ENCODE assay signal across 14 cellular contexts in genomic region chr14:105461903-105462302, GRCh38. TPM values are rescaled to one million over a fixed set of nuclear protein-coding genes. Genes with fewer than 3 reads are reported as not detected.
A peak's percentile ranks its signal among the peaks of the same experiment; 100 is the strongest.
DNase-seq lines count a peak whose midpoint lies in the region; ATAC-seq and TF ChIP-seq lines count a peak whose summit lies in the region.
"Had no signal": no experiment of that assay in that cellular context is flagged by ENCODE, and none has a peak within 500 bp of the region (broad histone marks: within the 10 kb centered on the region; RNA-seq: fewer than 3 reads in every experiment).

No MANE protein-coding gene starts in this region.

- CTCF ChIA-PET in WTC11 (lab: Charles Lee), result no interaction called here

- H3K9me3 Mint-ChIP-seq in GM23338 (no peaks in the 10 kb centered on the region; the same call in 2 of the 3 replicates), WTC11 (no peaks in the 10 kb centered on the region), endothelial cell (ENCODE audit: unreplicated experiment) (no peaks in the 10 kb centered on the region)
- H3K9me3 Mint-ChIP-seq: CD4-positive, alpha-beta T cell had no signal

- DNase-seq in cardiac muscle cell (ENCODE audit: low read depth in 1 of 2, low spot score in 1 of 2) (no peak), Right ventricle myocardium inferior (ENCODE audit: missing footprints) (no peak), GM23338 (ENCODE audit: low spot score) (no peak), WTC11 (ENCODE audit: low spot score) (no peak), endothelial cell (ENCODE audit: low spot score) (no peak), esophagus muscularis mucosa (ENCODE audit: extremely low spot score) (no peak), HCEC 1CT (no peak)
- DNase-seq: ACHN; C1 segment of cervical spinal cord; CD4-positive, alpha-beta T cell; DMS79 had no signal

- no peaks in the 10 kb centered on the region for H3K9me2 ChIP-seq in GM23338 (ENCODE audit: insufficient read depth)

- peak overlapping the region; percentile 90; the same call in 1 of the 2 replicates for H3K27ac Mint-ChIP-seq in GM23338
- H3K27ac Mint-ChIP-seq in WTC11, result peak overlapping the region; percentile 84
- no peak overlapping the region for H3K27ac Mint-ChIP-seq in endothelial cell (ENCODE audit: unreplicated experiment)
- H3K27ac Mint-ChIP-seq: CD4-positive, alpha-beta T cell had no signal

- H2AFZ ChIP-seq in GM23338, result no peak overlapping the region

- intact Hi-C loops in Right ventricle myocardium inferior (cut with DNase I), result no loop called here
- intact Hi-C loops in esophagus muscularis mucosa (cut with DNase I), result no loop called here

- H3K27me3 Mint-ChIP-seq in GM23338 (ENCODE audit: insufficient read depth, low read depth, poor library complexity), result peaks cover 19% of the 10 kb centered on the region
- no peaks in the 10 kb centered on the region for H3K27me3 Mint-ChIP-seq in WTC11 (ENCODE audit: low read depth)
- peaks cover 18% of the 10 kb centered on the region for H3K27me3 Mint-ChIP-seq in endothelial cell (ENCODE audit: unreplicated experiment)
- H3K27me3 Mint-ChIP-seq: CD4-positive, alpha-beta T cell had no signal

- no peak overlapping the region for H3K4me2 ChIP-seq in GM23338

- peak overlapping the region; percentile 13 for H3K27ac ChIP-seq in cardiac muscle cell
- H3K27ac ChIP-seq in GM23338 (ENCODE audit: low read depth), result 0 out of 2 replicates have a peak overlapping the region, but pooled peaks have one; percentile 55
- no peak overlapping the region for H3K27ac ChIP-seq in esophagus muscularis mucosa (replicated peaks in 1 of 4)

- no peaks in the 10 kb centered on the region for H3K79me2 ChIP-seq in GM23338 (replicated peaks; ENCODE audit: insufficient read depth)

- no peaks in the 10 kb centered on the region for H3F3A ChIP-seq in GM23338 (replicated peaks; ENCODE audit: low read depth)

- H3K4me1 Mint-ChIP-seq in GM23338 (peaks cover 2% of the 10 kb centered on the region; the same call in 1 of the 3 replicates), WTC11 (no peaks in the 10 kb centered on the region), endothelial cell (ENCODE audit: unreplicated experiment) (no peaks in the 10 kb centered on the region)

- 0 out of 2 replicates have a peak, but pooled peaks cover 8% of the 10 kb centered on the region for H4K20me1 ChIP-seq in GM23338 (replicated peaks; ENCODE audit: insufficient read depth)

- no peaks in the 10 kb centered on the region for H3K27me3 ChIP-seq in cardiac muscle cell
- no peaks in the 10 kb centered on the region for H3K27me3 ChIP-seq in GM23338 (ENCODE audit: insufficient read depth)
- H3K27me3 ChIP-seq in esophagus muscularis mucosa, result no peaks in the 10 kb centered on the region

- TF ChIP-seq CTCF in cardiac muscle cell (IDR thresholded peaks at IDR 0.05; ENCODE audit: low read depth, low read length) (no peak), GM23338 (conservative IDR thresholded peaks at IDR 0.05; ENCODE audit: low read depth in 2 of 2) (no peak), WTC11 (IDR thresholded peaks at IDR 0.05) (no peak), endothelial cell (IDR thresholded peaks at IDR 0.05; ENCODE audit: unreplicated experiment) (no peak), esophagus muscularis mucosa (IDR thresholded peaks at IDR 0.05) (no peak)

- peaks cover 14% of the 10 kb centered on the region for H3K4me1 ChIP-seq in cardiac muscle cell (ENCODE audit: low read depth)
- H3K4me1 ChIP-seq in GM23338 (ENCODE audit: insufficient read depth), result no peaks in the 10 kb centered on the region
- peaks cover 0 to 20% (median 2%) of the 10 kb centered on the region in 4 donors for H3K4me1 ChIP-seq in esophagus muscularis mucosa

- H3K36me3 ChIP-seq in cardiac muscle cell, result peaks cover 21% of the 10 kb centered on the region
- peaks cover 3% of the 10 kb centered on the region; the same call in 1 of the 2 replicates for H3K36me3 ChIP-seq in GM23338 (ENCODE audit: insufficient read depth)
- H3K36me3 ChIP-seq in esophagus muscularis mucosa, result peaks cover 55 to 89% (median 85%) of the 10 kb centered on the region in 4 donors

- H3K36me3 Mint-ChIP-seq in GM23338 (ENCODE audit: low read depth), result peaks cover 34% of the 10 kb centered on the region
- H3K36me3 Mint-ChIP-seq in WTC11, result peaks cover 20% of the 10 kb centered on the region
- peaks cover 12% of the 10 kb centered on the region for H3K36me3 Mint-ChIP-seq in endothelial cell (ENCODE audit: low read depth, unreplicated experiment)

- TF ChIP-seq EP300 in esophagus muscularis mucosa (IDR thresholded peaks at IDR 0.05), result no peak

- no peak overlapping the region for H3K4me3 Mint-ChIP-seq in GM23338
- H3K4me3 Mint-ChIP-seq in WTC11, result no peak overlapping the region
- H3K4me3 Mint-ChIP-seq in endothelial cell (ENCODE audit: unreplicated experiment), result peak overlapping the region; percentile 65
- H3K4me3 Mint-ChIP-seq: CD4-positive, alpha-beta T cell had no signal

- no peak overlapping the region for H3K4me3 ChIP-seq in cardiac muscle cell
- no peak overlapping the region for H3K4me3 ChIP-seq in GM23338
- no peak overlapping the region for H3K4me3 ChIP-seq in esophagus muscularis mucosa

- no peaks in the 10 kb centered on the region for H3K9me3 ChIP-seq in cardiac muscle cell (ENCODE audit: low read depth)
- no peaks in the 10 kb centered on the region for H3K9me3 ChIP-seq in esophagus muscularis mucosa

- POLR2A ChIA-PET in WTC11 (lab: Charles Lee), result no interaction called here

- ATAC-seq in Right ventricle myocardium inferior (no peak), GM23338 (no peak), WTC11 (no peak), HG03520 (IDR thresholded peaks at IDR 0.05; ENCODE audit: unreplicated experiment) (no peak)

- no peak for TF ChIP-seq POLR2A in esophagus muscularis mucosa (IDR thresholded peaks at IDR 0.05; ENCODE audit: low read depth)

- WGBS in esophagus muscularis mucosa, result 94% methylated on average over 4 of the region's 18 CpGs

TF ChIP-seq in WTC11, 78 proteins besides CTCF, POLR2A, EP300 and RAD21 (continues in another document):
- TF ChIP-seq KAT7 (CRISPR knock-in tag; IDR thresholded peaks at IDR 0.05; ENCODE audit: borderline replicate concordance) (no peak), MYBL2 (CRISPR knock-in tag; IDR thresholded peaks at IDR 0.05) (no peak), JAZF1 (CRISPR knock-in tag; IDR thresholded peaks at IDR 0.05) (no peak), USF2 (CRISPR knock-in tag; IDR thresholded peaks at IDR 0.05) (no peak), ATF1 (CRISPR knock-in tag; IDR thresholded peaks at IDR 0.05) (no peak), PRRX2 (CRISPR knock-in tag; IDR thresholded peaks at IDR 0.05) (no peak), ZNF317 (CRISPR knock-in tag; IDR thresholded peaks at IDR 0.05; ENCODE audit: borderline replicate concordance, low read depth) (no peak)

RNA-seq across cellular contexts. Expression of gene CRIP2, which starts 12.7 kb away (rescaled TPM):
- 804 and 1,173 TPM in 2 replicates for total RNA-seq in cardiac muscle cell
- 1,364 and 1,845 TPM in 2 replicates for polyA plus RNA-seq in cardiac muscle cell
- total RNA-seq in Right ventricle myocardium inferior, result 1,081 TPM
- 3.4 and 5.0 TPM in 2 replicates for total RNA-seq in GM23338 (2014; rRNA removed; shearing (Covaris generic))
- 9.6 and 12.3 TPM in 2 replicates for polyA plus RNA-seq in GM23338 (2016; fragmentation: Nextera tagmentation; extraction: Ambion mirVana)
- 4.6 to 5.4 TPM (median 5.0 TPM) in 3 replicates for total RNA-seq in WTC11 (2021)
- 67.4 TPM for total RNA-seq in endothelial cell (ENCODE audit: unreplicated experiment)
- 100 to 1,000 TPM; 283 to 578 (median 392) TPM for total RNA-seq in esophagus muscularis mucosa

RNA-seq across cellular contexts. Expression of gene CRIP1, which starts 24.8 kb away (rescaled TPM):
- total RNA-seq in cardiac muscle cell, result 46.9 and 51.1 TPM in 2 replicates
- polyA plus RNA-seq in cardiac muscle cell, result 196 and 203 TPM in 2 replicates
- 82.0 TPM for total RNA-seq in Right ventricle myocardium inferior
- total RNA-seq in GM23338 (2014; rRNA removed; shearing (Covaris generic)), result 0.80 and 7.7 TPM in 2 replicates
- polyA plus RNA-seq in GM23338 (2016; fragmentation: Nextera tagmentation; extraction: Ambion mirVana), result 8.4 and 13.2 TPM in 2 replicates
- 4.8 to 9.0 TPM (median 5.8 TPM) in 3 replicates for total RNA-seq in WTC11 (2021)
- 2.5 TPM for total RNA-seq in endothelial cell (ENCODE audit: unreplicated experiment)
- total RNA-seq in esophagus muscularis mucosa, result 100 to 1,000 TPM in 1 of 4 donors, 10 to 100 TPM in 3; 34.0 to 110 (median 54.6) TPM
- total RNA-seq: A172, G401 had no signal

RNA-seq across cellular contexts. Expression of gene TEDC1, which starts 29.1 kb away (rescaled TPM):
- total RNA-seq in cardiac muscle cell (32.0 and 33.0 TPM in 2 replicates), Right ventricle myocardium inferior (6.4 TPM), WTC11 (2021) (16.4 to 17.9 TPM (median 16.7 TPM) in 3 replicates), endothelial cell (ENCODE audit: unreplicated experiment) (11.5 TPM), esophagus muscularis mucosa (1 to 10 TPM; 3.8 to 6.6 (median 4.7) TPM)
- polyA plus RNA-seq in cardiac muscle cell (27.4 and 27.6 TPM in 2 replicates), GM23338 (2016; fragmentation: Nextera tagmentation; extraction: Ambion mirVana) (4.1 and 5.9 TPM in 2 replicates)
- total RNA-seq in GM23338 (2014; rRNA removed; shearing (Covaris generic)), result 3.9 and 16.3 TPM in 2 replicates

RNA-seq across cellular contexts. Expression of gene MTA1, which starts 42.3 kb away (rescaled TPM):
- total RNA-seq in cardiac muscle cell, result 136 and 208 TPM in 2 replicates
- 110 and 149 TPM in 2 replicates for polyA plus RNA-seq in cardiac muscle cell
- total RNA-seq in Right ventricle myocardium inferior, result 192 TPM
- 104 and 126 TPM in 2 replicates for total RNA-seq in GM23338 (2014; rRNA removed; shearing (Covaris generic))
- 53.3 and 63.2 TPM in 2 replicates for polyA plus RNA-seq in GM23338 (2016; fragmentation: Nextera tagmentation; extraction: Ambion mirVana)
- total RNA-seq in WTC11 (2021), result 248 to 279 TPM (median 251 TPM) in 3 replicates
- 150 TPM for total RNA-seq in endothelial cell (ENCODE audit: unreplicated experiment)
- 10 to 100 TPM; 49.0 to 94.2 (median 67.9) TPM for total RNA-seq in esophagus muscularis mucosa

Comparison
In these comparisons a context has a peak if more than half of its experiments do, and no peak if none do; other contexts are left out.
1. H3K27ac ChIP-seq: peak in cardiac muscle cell (single experiment) and GM23338 (single experiment); none in esophagus muscularis mucosa (0 of 4).
2. RNA of gene CRIP2, which starts 12.7 kb away (total RNA-seq): 1,081 TPM in Right ventricle myocardium inferior (single experiment), 804 to 1,173 TPM in cardiac muscle cell, 283 to 578 TPM in esophagus muscularis mucosa and 67.4 TPM in endothelial cell (single experiment); 4.6 to 5.4 TPM in WTC11 and 3.4 to 5.0 TPM in GM23338; every median in the first group is over 10 times any median in the second.